ENCODE assay signal across 17 cellular contexts in genomic region chr6:27743787-27744186, GRCh38.
DNase-seq lines count a peak whose midpoint lies in the region; ATAC-seq and TF ChIP-seq lines count a peak whose summit lies in the region.
"Had no signal": no experiment of that assay in that cellular context is flagged by ENCODE, and none has a peak within 500 bp of the region (broad histone marks: within the 10 kb centered on the region; RNA-seq: fewer than 3 reads in every experiment).

No MANE protein-coding gene starts in this region.

- H3K27me3 ChIP-seq in H7 (ENCODE audit: control insufficient read depth, insufficient read depth, low read length): peaks cover 54% of the 10 kb centered on the region
- H3K27me3 ChIP-seq in mesendoderm (ENCODE audit: insufficient read depth, low read length, poor library complexity): peaks cover 12% of the 10 kb centered on the region
- H3K27me3 ChIP-seq in transverse colon: peaks cover 44% of the 10 kb centered on the region

- no CpG with 5 or more reads among the region's 7 CpGs for WGBS in mesendoderm (ENCODE audit: extremely low coverage, insufficient coverage, low lambda C conversion rate)
- 34 to 73% methylated on average over 2 to 7 of the region's 7 CpGs for WGBS in transverse colon (ENCODE audit: low coverage in 1 of 2), 2 donors

- ATAC-seq in WTC11: peak; percentile 82
- no peak for ATAC-seq in mucosa of descending colon

- H3K79me1 ChIP-seq in mesendoderm (ENCODE audit: low read length): no peaks in the 10 kb centered on the region

- intact Hi-C loops in mucosa of descending colon (cut with DNase I, micrococcal nuclease) (no loop called here), transverse colon (cut with DNase I; ENCODE audit: low total_unique reads) (loop anchor here (2.0 kb wide), 1 partner anchor 27 kb away; no protein-coding TSS in a partner anchor)

- no peak for TF ChIP-seq POLR2A in transverse colon (IDR thresholded peaks at IDR 0.05)

- H3K4me1 ChIP-seq in mesendoderm (ENCODE audit: control insufficient read depth, low read depth, low read length): no peaks in the 10 kb centered on the region
- no peaks in the 10 kb centered on the region for H3K4me1 ChIP-seq in mucosa of descending colon (ENCODE audit: low read depth)
- no peaks in the 10 kb centered on the region for H3K4me1 ChIP-seq in transverse colon

- POLR2A ChIA-PET in WTC11 (lab: Charles Lee): no interaction called here

- no peak overlapping the region for H3K56ac ChIP-seq in mesendoderm (ENCODE audit: low read length)

- CTCF ChIA-PET in WTC11 (lab: Charles Lee): interaction anchor here (0.5 to 1.6 kb wide), 3 partner anchors 8 to 851 kb away, joined by 3 to 16 read pairs (median 4); no protein-coding TSS in a partner anchor

- no peak for TF ChIP-seq CTCF in WTC11 (IDR thresholded peaks at IDR 0.05)
- TF ChIP-seq CTCF in mucosa of descending colon (IDR thresholded peaks at IDR 0.05): no peak
- no peak for TF ChIP-seq CTCF in transverse colon (IDR thresholded peaks at IDR 0.05)

- H3K4me2 ChIP-seq in mesendoderm (ENCODE audit: low read length): no peak overlapping the region
- H3K4me2 ChIP-seq: BLaER1 treated with 17β-estradiol and CSF1 and Interleukin-3, amounts not matched to agents 10 nM and 100 nM; KMS-11 had no signal

- no peak overlapping the region for H3K18ac ChIP-seq in mesendoderm (ENCODE audit: low read length)

- H3K4ac ChIP-seq in mesendoderm (ENCODE audit: low read depth, low read length): no peak overlapping the region

- H3K4me3 Mint-ChIP-seq in T-helper 1 cell treated with Interleukin-12 subunit alpha and Interleukin-12 subunit beta and Interleukin-4 antibody, amounts not matched to agents 30 μg/mL and 1 μg/mL, for 36 hours: peak overlapping the region; percentile 44
- H3K4me3 Mint-ChIP-seq in WTC11: no peak overlapping the region; the same call in 1 of the 2 replicates

- H3K9me3 ChIP-seq in mucosa of descending colon: no peaks in the 10 kb centered on the region
- H3K9me3 ChIP-seq in transverse colon: no peaks in the 10 kb centered on the region
- H3K9me3 ChIP-seq: BLaER1 treated with 17β-estradiol and CSF1 and Interleukin-3, amounts not matched to agents 10 nM and 100 nM had no signal

- no peak overlapping the region for H4K8ac ChIP-seq in mesendoderm (ENCODE audit: low read depth, low read length)

- no peak overlapping the region for H2BK120ac ChIP-seq in mesendoderm (ENCODE audit: low read depth, low read length)

- H3K9me3 Mint-ChIP-seq in T-helper 1 cell treated with Interleukin-12 subunit alpha and Interleukin-12 subunit beta and Interleukin-4 antibody, amounts not matched to agents 30 μg/mL and 1 μg/mL, for 36 hours: no peaks in the 10 kb centered on the region
- H3K9me3 Mint-ChIP-seq in WTC11: no peaks in the 10 kb centered on the region
- H3K9me3 Mint-ChIP-seq: CD8-positive, alpha-beta memory T cell had no signal

- no peak overlapping the region for H3K4me3 ChIP-seq in H7 (ENCODE audit: insufficient read depth, low read depth, low read length)
- no peak overlapping the region for H3K4me3 ChIP-seq in mesendoderm (ENCODE audit: low read length)
- H3K4me3 ChIP-seq in mucosa of descending colon: no peak overlapping the region
- H3K4me3 ChIP-seq in transverse colon: no peak overlapping the region
- H3K4me3 ChIP-seq: BLaER1 treated with 17β-estradiol and CSF1 and Interleukin-3, amounts not matched to agents 10 nM and 100 nM had no signal

- H3K27me3 Mint-ChIP-seq in T-helper 1 cell treated with Interleukin-12 subunit alpha and Interleukin-12 subunit beta and Interleukin-4 antibody, amounts not matched to agents 30 μg/mL and 1 μg/mL, for 36 hours (ENCODE audit: low read depth): peaks cover 45% of the 10 kb centered on the region
- peaks cover 88% of the 10 kb centered on the region for H3K27me3 Mint-ChIP-seq in WTC11 (ENCODE audit: low read depth)

- no peak for DNase-seq in T-helper 1 cell
- peak; percentile 57 for DNase-seq in H7
- DNase-seq in WTC11 (ENCODE audit: low spot score): peak; percentile 32
- peak; percentile 44 for DNase-seq in mesendoderm
- no peak for DNase-seq in mucosa of descending colon
- DNase-seq in transverse colon: no peak
- no peak for DNase-seq in NCI-H2029 (lab: John Stamatoyannopoulos, UW)
- DNase-seq: 8988T; CD8-positive, alpha-beta memory T cell; DMS79; HCEC 1CT; NCI-H1092 treated with DMSO at 0.1 percent for 48 hours; NCI-H2107; NCI-H524 had no signal

- H2BK15ac ChIP-seq in mesendoderm (replicated peaks; ENCODE audit: low read depth): no peak overlapping the region

- H3K27ac Mint-ChIP-seq in T-helper 1 cell treated with Interleukin-12 subunit alpha and Interleukin-12 subunit beta and Interleukin-4 antibody, amounts not matched to agents 30 μg/mL and 1 μg/mL, for 36 hours: no peak overlapping the region
- H3K27ac Mint-ChIP-seq in WTC11: no peak overlapping the region
- H3K27ac Mint-ChIP-seq: CD8-positive, alpha-beta memory T cell had no signal

- no peak overlapping the region for H3K9ac ChIP-seq in mesendoderm (ENCODE audit: low read length)
- H3K9ac ChIP-seq: BLaER1 treated with 17β-estradiol and CSF1 and Interleukin-3, amounts not matched to agents 10 nM and 100 nM; KMS-11 had no signal

- no peak overlapping the region for H3K27ac ChIP-seq in mesendoderm (ENCODE audit: low read depth, low read length)
- no peak overlapping the region for H3K27ac ChIP-seq in transverse colon
- H3K27ac ChIP-seq: BLaER1 treated with 17β-estradiol and CSF1 and Interleukin-3, amounts not matched to agents 10 nM and 100 nM; KMS-11 had no signal

- no peak overlapping the region for H3K23ac ChIP-seq in mesendoderm (ENCODE audit: low read length)

- H3K79me2 ChIP-seq in mesendoderm (ENCODE audit: control insufficient read depth, insufficient read depth, low read length): no peaks in the 10 kb centered on the region

- no peak overlapping the region for H2BK5ac ChIP-seq in mesendoderm (ENCODE audit: low read length)

- H4K5ac ChIP-seq in mesendoderm (ENCODE audit: low read length): no peak overlapping the region

- no peaks in the 10 kb centered on the region for H3K36me3 Mint-ChIP-seq in T-helper 1 cell treated with Interleukin-12 subunit alpha and Interleukin-12 subunit beta and Interleukin-4 antibody, amounts not matched to agents 30 μg/mL and 1 μg/mL, for 36 hours (ENCODE audit: low read depth)
- H3K36me3 Mint-ChIP-seq in WTC11: no peaks in the 10 kb centered on the region
- H3K36me3 Mint-ChIP-seq: CD8-positive, alpha-beta memory T cell had no signal

- no peaks in the 10 kb centered on the region for H3K36me3 ChIP-seq in H7 (replicated peaks; ENCODE audit: control insufficient read depth, insufficient read depth, low read length)
- no peaks in the 10 kb centered on the region for H3K36me3 ChIP-seq in mesendoderm (ENCODE audit: control insufficient read depth, insufficient read depth, low read length)
- no peaks in the 10 kb centered on the region for H3K36me3 ChIP-seq in mucosa of descending colon (ENCODE audit: low read depth)
- H3K36me3 ChIP-seq in transverse colon: no peaks in the 10 kb centered on the region
- H3K36me3 ChIP-seq: BLaER1 treated with 17β-estradiol and CSF1 and Interleukin-3, amounts not matched to agents 10 nM and 100 nM had no signal

- H3K4me1 Mint-ChIP-seq in T-helper 1 cell treated with Interleukin-12 subunit alpha and Interleukin-12 subunit beta and Interleukin-4 antibody, amounts not matched to agents 30 μg/mL and 1 μg/mL, for 36 hours (ENCODE audit: low read depth): peaks cover 10% of the 10 kb centered on the region
- H3K4me1 Mint-ChIP-seq in WTC11: no peaks in the 10 kb centered on the region

- H2AK5ac ChIP-seq in mesendoderm (ENCODE audit: low read length): no peak overlapping the region

- in situ Hi-C loops in transverse colon (cut with MboI; ENCODE audit: low pct_ligation_motif_present in 1 of 4, low pct_unique_long_range_greater_than_20kb in 1 of 4, low sequenced_read_pairs in 3 of 4): loop anchor here in 1 of 4 donors (25.0 kb wide), 1 partner anchor 231 kb away; no protein-coding TSS in a partner anchor

- no peak for TF ChIP-seq EP300 in transverse colon (IDR thresholded peaks at IDR 0.05; ENCODE audit: low read depth)

TF ChIP-seq in WTC11, 78 proteins besides CTCF, POLR2A, EP300 and RAD21 (continues in another document):
- no peak for TF ChIP-seq CBFB (CRISPR knock-in tag; IDR thresholded peaks at IDR 0.05; ENCODE audit: low read depth)
- no peak for TF ChIP-seq SMAD4 (CRISPR knock-in tag; IDR thresholded peaks at IDR 0.05)
- TF ChIP-seq ATF1 (CRISPR knock-in tag; IDR thresholded peaks at IDR 0.05): no peak
- TF ChIP-seq ZNF263 (CRISPR knock-in tag; IDR thresholded peaks at IDR 0.05; ENCODE audit: low read depth): no peak
- TF ChIP-seq ZNF512 (CRISPR knock-in tag; IDR thresholded peaks at IDR 0.05; ENCODE audit: borderline replicate concordance): no peak
- TF ChIP-seq FOXP4 (CRISPR knock-in tag; IDR thresholded peaks at IDR 0.05): no peak
- TF ChIP-seq ZNF121 (CRISPR knock-in tag; IDR thresholded peaks at IDR 0.05): no peak
- no peak for TF ChIP-seq NFATC4 (CRISPR knock-in tag; IDR thresholded peaks at IDR 0.05)

Comparison
In these comparisons a context has a peak if more than half of its experiments do, and no peak if none do; other contexts are left out.
1. DNase-seq: peak in H7 (single experiment), WTC11 (single experiment) and mesendoderm (single experiment); none in T-helper 1 cell (0 of 5), mucosa of descending colon (0 of 3), transverse colon (single experiment) and NCI-H2029 (single experiment).